In genomic region chr1:171213559-171214454, GRCh38 we compare ENCODE assay signal across 1 cellular context.
TF ChIP-seq lines count a peak whose summit lies in the region.

No MANE protein-coding gene starts in this region.

TF ChIP-seq in IMR-90, 13 proteins besides CTCF, POLR2A, EP300 and RAD21:
- TF ChIP-seq FOS (IDR thresholded peaks at IDR 0.05; ENCODE audit: low read depth, low read length) (no peak), SMC3 (IDR thresholded peaks at IDR 0.05; ENCODE audit: low read depth, low read length) (no peak), CEBPB (IDR thresholded peaks at IDR 0.05; ENCODE audit: low read depth, low read length) (no peak), MXI1 (IDR thresholded peaks at IDR 0.05; ENCODE audit: borderline replicate concordance, low read depth, low read length) (no peak), MAZ (IDR thresholded peaks at IDR 0.05; ENCODE audit: borderline replicate concordance, low read depth, low read length) (no peak)
